Comparison of ENCODE assay signal across 6 cellular contexts in genomic region chr22:50305393-50305657, GRCh38. TPM values are rescaled to one million over a fixed set of nuclear protein-coding genes. Genes with fewer than 3 reads are reported as not detected.
A peak's percentile ranks its signal among the peaks of the same experiment; 100 is the strongest.
DNase-seq lines count a peak whose midpoint lies in the region; ATAC-seq, FAIRE-seq and TF ChIP-seq lines count a peak whose summit lies in the region.

No MANE protein-coding gene starts in this region.

- H2AFZ ChIP-seq in astrocyte (ENCODE audit: low read depth, low read length), result no peak overlapping the region

- peaks cover 4% of the 10 kb centered on the region for H3K36me3 Mint-ChIP-seq in astrocyte (ENCODE audit: low read depth, unreplicated experiment)
- H3K36me3 Mint-ChIP-seq in activated naive CD4-positive, alpha-beta T cell treated with anti-CD3 and anti-CD28 coated beads, Interleukin-2, amount 10 ng/mL, durations not matched to agents 7 days and 5 days, result no peaks in the 10 kb centered on the region

- peaks cover 53% of the 10 kb centered on the region for H4K20me1 ChIP-seq in astrocyte (ENCODE audit: insufficient read depth, low read length)

- H3K9me3 ChIP-seq in astrocyte (ENCODE audit: insufficient read depth, low read depth, low read length) (no peaks in the 10 kb centered on the region), mucosa of rectum (ENCODE audit: control insufficient read depth in 2 of 2, low read length in 2 of 2) (no peaks in the 10 kb centered on the region)

- ATAC-seq in GM18505 (IDR thresholded peaks at IDR 0.05; ENCODE audit: unreplicated experiment) (no peak), GM19397 (IDR thresholded peaks at IDR 0.05; ENCODE audit: unreplicated experiment) (no peak)

- peak overlapping the region; percentile 100 for H3K4me2 ChIP-seq in astrocyte (ENCODE audit: low read length)

- H3K36me3 ChIP-seq in astrocyte (ENCODE audit: insufficient read depth, low read length), result no peaks in the 10 kb centered on the region
- H3K36me3 ChIP-seq in mucosa of rectum (ENCODE audit: control insufficient read depth in 2 of 2, insufficient read depth in 2 of 2, low read length in 2 of 2), result no peaks in the 10 kb centered on the region

- no peaks in the 10 kb centered on the region for H3K27me3 Mint-ChIP-seq in astrocyte (ENCODE audit: low read depth, unreplicated experiment)
- H3K27me3 Mint-ChIP-seq in activated naive CD4-positive, alpha-beta T cell treated with anti-CD3 and anti-CD28 coated beads, Interleukin-2, amount 10 ng/mL, durations not matched to agents 7 days and 5 days, result peaks cover 92% of the 10 kb centered on the region

- CTCF ChIA-PET in activated naive CD4-positive, alpha-beta T cell treated with anti-CD3 and anti-CD28 coated beads, Interleukin-2, amount 10 ng/mL, durations not matched to agents 7 days and 5 days (lab: Charles Lee), result interaction anchor here (1.6 kb wide), 1 partner anchor 15 kb away, joined by 4 read pairs; no protein-coding TSS in a partner anchor

- TF ChIP-seq POLR2A in GM18505 (IDR thresholded peaks at IDR 0.05; ENCODE audit: borderline replicate concordance, extremely low read depth, insufficient read depth, insufficient read length), result no peak

- peak overlapping the region; percentile 97 for H3K4me3 ChIP-seq in AG09309 (ENCODE audit: control insufficient read depth, low read depth, low read length)
- peak overlapping the region; percentile 78 for H3K4me3 ChIP-seq in astrocyte (ENCODE audit: insufficient read depth, low read depth, low read length)
- H3K4me3 ChIP-seq in mucosa of rectum (ENCODE audit: low read length in 2 of 2), result peak overlapping the region; percentile 82 to 84

- H3K79me2 ChIP-seq in astrocyte (ENCODE audit: insufficient read depth, low read length), result peaks cover 68% of the 10 kb centered on the region

- TF ChIP-seq CTCF in AG09309 (IDR thresholded peaks at IDR 0.05; ENCODE audit: control insufficient read depth, insufficient read depth, low read depth, low read length, missing control alignments), result no peak
- no peak for TF ChIP-seq CTCF in astrocyte (IDR thresholded peaks at IDR 0.05; ENCODE audit: insufficient read depth, low read depth, low read length)

- H3K9ac ChIP-seq in astrocyte (ENCODE audit: low read length) (peak overlapping the region; percentile 96), mucosa of rectum (ENCODE audit: low read depth in 1 of 2, low read length in 2 of 2) (peak overlapping the region; percentile 68 to 93)

- H3K9me3 Mint-ChIP-seq in astrocyte (ENCODE audit: unreplicated experiment), result no peaks in the 10 kb centered on the region
- H3K9me3 Mint-ChIP-seq in activated naive CD4-positive, alpha-beta T cell treated with anti-CD3 and anti-CD28 coated beads, Interleukin-2, amount 10 ng/mL, durations not matched to agents 7 days and 5 days, result no peaks in the 10 kb centered on the region

- FAIRE-seq in astrocyte (lab: Jason Lieb, UNC), result no peak

- H3K4me3 Mint-ChIP-seq in astrocyte (ENCODE audit: unreplicated experiment), result peak overlapping the region; percentile 93
- no peak overlapping the region for H3K4me3 Mint-ChIP-seq in activated naive CD4-positive, alpha-beta T cell treated with anti-CD3 and anti-CD28 coated beads, Interleukin-2, amount 10 ng/mL, durations not matched to agents 7 days and 5 days

- H3K4me1 ChIP-seq in astrocyte (ENCODE audit: insufficient read depth, low read length) (peaks cover 71% of the 10 kb centered on the region), mucosa of rectum (ENCODE audit: control insufficient read depth in 2 of 2, insufficient read depth in 2 of 2, low read length in 2 of 2) (peaks cover 69 to 73% of the 10 kb centered on the region in 2 donors)

- peak overlapping the region; percentile 99 for H3K27ac Mint-ChIP-seq in astrocyte (ENCODE audit: unreplicated experiment)
- no peak overlapping the region for H3K27ac Mint-ChIP-seq in activated naive CD4-positive, alpha-beta T cell treated with anti-CD3 and anti-CD28 coated beads, Interleukin-2, amount 10 ng/mL, durations not matched to agents 7 days and 5 days

- H3K4me1 Mint-ChIP-seq in astrocyte (ENCODE audit: low read depth, unreplicated experiment), result peaks cover 27% of the 10 kb centered on the region
- peaks cover 21% of the 10 kb centered on the region for H3K4me1 Mint-ChIP-seq in activated naive CD4-positive, alpha-beta T cell treated with anti-CD3 and anti-CD28 coated beads, Interleukin-2, amount 10 ng/mL, durations not matched to agents 7 days and 5 days

- peak overlapping the region; percentile 82 for H3K27ac ChIP-seq in astrocyte (ENCODE audit: low read depth, low read length)
- H3K27ac ChIP-seq in mucosa of rectum (ENCODE audit: low read depth in 2 of 2, low read length in 2 of 2), result peak overlapping the region; percentile 91 to 95

- H3K27me3 ChIP-seq in astrocyte (ENCODE audit: insufficient read depth, low read length) (no peaks in the 10 kb centered on the region), mucosa of rectum (ENCODE audit: control insufficient read depth in 2 of 2, insufficient read depth in 2 of 2, low read length in 2 of 2) (no peaks in the 10 kb centered on the region)

- no peak for DNase-seq in AG09309 (ENCODE audit: low read depth)
- no peak for DNase-seq in astrocyte (ENCODE audit: low read depth)
- no peak for DNase-seq in activated naive CD4-positive, alpha-beta T cell treated with anti-CD3 and anti-CD28 coated beads, Interleukin-2, amount 10 ng/mL, durations not matched to agents 7 days and 5 days

RNA-seq across cellular contexts. Expression of gene PLXNB2, which starts 2.1 kb away (rescaled TPM):
- 327 and 376 TPM in 2 replicates for total RNA-seq in astrocyte

RNA-seq across cellular contexts. Expression of gene DENND6B, which starts 21.5 kb away (rescaled TPM):
- total RNA-seq in astrocyte, result 5.4 and 5.8 TPM in 2 replicates

RNA-seq across cellular contexts. Expression of gene MAPK11, which starts 35.1 kb away (rescaled TPM):
- total RNA-seq in astrocyte, result 19.6 and 22.4 TPM in 2 replicates

RNA-seq across cellular contexts. Expression of gene PPP6R2, which starts 37.8 kb away (rescaled TPM):
- total RNA-seq in astrocyte, result 47.9 and 48.3 TPM in 2 replicates

RNA-seq across cellular contexts. Expression of gene MAPK12, which starts 43.8 kb away (rescaled TPM):
- 29.1 and 36.4 TPM in 2 replicates for total RNA-seq in astrocyte
